ENCODE assay signal across 1 cellular context in the genomic region with DNA sequence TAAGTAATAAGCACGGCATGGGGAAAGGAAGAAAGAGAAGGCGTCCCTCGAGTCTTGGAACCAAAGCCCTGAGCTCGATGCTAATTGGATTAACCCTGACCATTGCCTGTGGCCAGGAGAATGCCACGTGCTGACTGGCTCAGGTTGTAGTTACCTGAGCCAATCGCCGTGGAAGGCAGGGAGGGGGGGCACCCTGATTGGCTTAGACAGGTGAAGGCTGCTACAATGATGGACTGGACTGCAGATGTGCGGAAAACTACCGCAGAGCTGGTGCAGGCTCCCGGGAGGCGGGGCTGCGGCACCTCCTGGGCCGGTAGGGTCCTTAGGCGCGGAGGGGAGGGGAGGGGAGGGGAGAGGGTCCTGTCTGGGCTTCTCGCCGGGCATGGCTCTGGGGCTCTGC.
TF ChIP-seq lines count a peak whose summit lies in the region.

No MANE protein-coding gene starts in this region.

TF ChIP-seq in GM23338, 12 proteins besides CTCF, POLR2A, EP300 and RAD21:
- TF ChIP-seq POLR2AphosphoS5 (IDR thresholded peaks at IDR 0.05; ENCODE audit: low read depth) (no peak), ZNF114 (CRISPR knock-in tag; IDR thresholded peaks at IDR 0.05) (no peak), EZH2 (IDR thresholded peaks at IDR 0.05; ENCODE audit: low read depth, unreplicated experiment) (no peak), NANOG (IDR thresholded peaks at IDR 0.05; ENCODE audit: borderline replicate concordance) (no peak), CREB1 (CRISPR knock-in tag; IDR thresholded peaks at IDR 0.05; ENCODE audit: low read depth) (no peak), ZNF331 (CRISPR knock-in tag; IDR thresholded peaks at IDR 0.05; ENCODE audit: low read depth) (no peak), STAT1 (IDR thresholded peaks at IDR 0.05; ENCODE audit: unreplicated experiment) (no peak), REST (IDR thresholded peaks at IDR 0.05; ENCODE audit: unreplicated experiment) (no peak), ZNF462 (CRISPR knock-in tag; IDR thresholded peaks at IDR 0.05) (no peak)
- TF ChIP-seq, protein P1, sequence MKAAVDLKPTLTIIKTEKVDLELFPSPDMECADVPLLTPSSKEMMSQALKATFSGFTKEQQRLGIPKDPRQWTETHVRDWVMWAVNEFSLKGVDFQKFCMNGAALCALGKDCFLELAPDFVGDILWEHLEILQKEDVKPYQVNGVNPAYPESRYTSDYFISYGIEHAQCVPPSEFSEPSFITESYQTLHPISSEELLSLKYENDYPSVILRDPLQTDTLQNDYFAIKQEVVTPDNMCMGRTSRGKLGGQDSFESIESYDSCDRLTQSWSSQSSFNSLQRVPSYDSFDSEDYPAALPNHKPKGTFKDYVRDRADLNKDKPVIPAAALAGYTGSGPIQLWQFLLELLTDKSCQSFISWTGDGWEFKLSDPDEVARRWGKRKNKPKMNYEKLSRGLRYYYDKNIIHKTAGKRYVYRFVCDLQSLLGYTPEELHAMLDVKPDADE (IDR thresholded peaks at IDR 0.05) = no peak
